Comparison of ENCODE assay signal across 18 cellular contexts in genomic region chr1:233090706-233091494, GRCh38.
"Had no signal": no experiment of that assay in that cellular context is flagged by ENCODE, and none has a peak within 500 bp of the region (broad histone marks: within the 10 kb centered on the region; RNA-seq: fewer than 3 reads in every experiment).

No MANE protein-coding gene starts in this region.

- H3K36me3 ChIP-seq: prostate gland, right atrium auricular region had no signal

- H3K27ac ChIP-seq: prostate gland, right atrium auricular region had no signal

- H3K4me1 ChIP-seq: prostate gland had no signal

- H3K4me3 ChIP-seq: mucosa of descending colon, prostate gland, right atrium auricular region had no signal

- H3K27me3 ChIP-seq: right atrium auricular region had no signal

- DNase-seq: activated CD4-positive, alpha-beta T cell treated with anti-CD3 and anti-CD28 coated beads for 4 hours; activated CD4-positive, CD25-positive, alpha-beta regulatory T cell; activated CD8-positive, alpha-beta memory T cell treated with anti-CD3 and anti-CD28 coated beads, Interleukin-2, amount 10 ng/mL, durations not matched to agents 7 days and 5 days; activated CD8-positive, alpha-beta T cell treated with anti-CD3 and anti-CD28 coated beads for 36 hours; activated effector memory CD4-positive, alpha-beta T cell treated with anti-CD3 and anti-CD28 coated beads, Interleukin-2, amount 50 U/mL, for 16 hours; activated naive CD4-positive, alpha-beta T cell treated with anti-CD3 and anti-CD28 coated beads, Interleukin-2, amount 10 ng/mL, durations not matched to agents 7 days and 5 days; activated T-cell treated with anti-CD3 and anti-CD28 coated beads for 4 hours; effector CD4-positive, alpha-beta T cell; hippocampal formation; left cardiac atrium; mesendoderm; mucosa of descending colon; naive B cell; stimulated activated CD4-positive, alpha-beta T cell treated with anti-CD3 and anti-CD28 coated beads, Interleukin-4, amount 100 ng/mL, for 4 hours; stimulated activated naive CD8-positive, alpha-beta T cell treated with anti-CD3 and anti-CD28 coated beads, Interleukin-15, Interleukin-2, amounts not matched to agents 100 U/mL and 50 U/mL, for 24 hours; T1000 had no signal

- H3K9me3 ChIP-seq: mucosa of descending colon, prostate gland, right atrium auricular region had no signal

- ATAC-seq: activated CD8-positive, alpha-beta memory T cell treated with anti-CD3 and anti-CD28 coated beads, Interleukin-2, amount 10 ng/mL, durations not matched to agents 7 days and 5 days; activated CD8-positive, alpha-beta T cell treated with anti-CD3 and anti-CD28 coated beads for 36 hours; mucosa of descending colon; stimulated activated naive CD8-positive, alpha-beta T cell treated with anti-CD3 and anti-CD28 coated beads, Interleukin-15, Interleukin-2, amounts not matched to agents 100 U/mL and 50 U/mL, for 24 hours had no signal
